Comparison of ENCODE assay signal across 8 cellular contexts in the genomic region with DNA sequence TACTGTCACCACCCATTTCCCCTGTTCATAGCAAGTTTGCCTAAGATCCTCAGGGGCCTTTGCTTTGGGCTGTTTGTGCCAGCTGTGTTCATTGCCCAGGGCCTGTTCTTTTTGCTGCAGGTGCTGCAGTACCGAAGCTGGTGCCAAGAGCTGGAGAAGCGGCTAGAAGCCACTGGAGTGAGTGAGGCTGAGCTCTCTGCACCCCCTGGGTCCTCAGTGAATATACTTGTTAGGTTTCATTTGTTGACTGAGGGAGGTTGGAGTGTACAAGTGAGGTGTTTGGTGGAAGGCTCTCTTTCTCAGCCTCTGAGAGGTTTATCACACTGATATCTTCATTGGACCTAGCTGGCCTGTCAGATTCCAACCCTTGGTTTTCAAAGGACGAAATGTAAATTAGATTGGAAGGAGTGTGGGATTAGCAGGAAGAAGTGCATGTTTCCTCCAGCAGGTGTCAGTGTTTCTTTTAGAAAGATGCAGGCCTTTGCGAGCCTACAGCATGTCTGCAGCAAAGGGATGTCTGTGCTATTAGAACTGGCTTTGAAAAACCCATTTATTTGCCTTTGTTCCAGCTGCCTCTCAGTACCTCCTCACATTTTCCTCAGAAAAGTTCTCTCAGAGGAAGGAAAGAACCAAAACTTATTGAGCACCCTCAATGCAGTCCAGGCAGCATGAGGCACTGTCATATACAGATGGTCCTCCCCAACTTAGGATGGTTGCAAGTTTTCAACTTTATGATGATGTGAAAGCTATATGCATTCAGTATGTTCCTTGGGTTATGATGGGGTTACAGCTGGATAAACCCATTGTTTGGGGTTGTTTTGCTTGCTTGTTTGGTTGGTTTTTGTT. TPM values are rescaled to one million over a fixed set of nuclear protein-coding genes. Genes with fewer than 3 reads are reported as not detected.
A peak's percentile ranks its signal among the peaks of the same experiment; 100 is the strongest.
DNase-seq lines count a peak whose midpoint lies in the region; ATAC-seq and TF ChIP-seq lines count a peak whose summit lies in the region.

No MANE protein-coding gene starts in this region.

- H3K27me3 Mint-ChIP-seq in neural crest cell (ENCODE audit: low read depth) = no peaks in the 10 kb centered on the region

- no peak overlapping the region for H2BK15ac ChIP-seq in IMR-90 (ENCODE audit: low read depth, low read length)

- peaks cover 7% of the 10 kb centered on the region; the same call in 1 of the 2 replicates for H4K20me1 ChIP-seq in IMR-90 (ENCODE audit: insufficient read depth, low read length)
- no peaks in the 10 kb centered on the region for H4K20me1 ChIP-seq in OCI-LY3 (ENCODE audit: insufficient read depth, low read length)

- BruUV-seq in IMR-90 (replicated peaks; lab: Mats Ljungman, UMichigan) = no TSS peak

- CTCF ChIA-PET in IMR-90 (lab: Yijun Ruan, JAX) = interaction anchor here (0.5 to 1.6 kb wide), 6 partner anchors 9 to 529 kb away, joined by 3 to 5 read pairs (median 4); a partner anchor contains a TSS

- no peak overlapping the region for H4K5ac ChIP-seq in IMR-90 (ENCODE audit: low read depth, low read length)

- peak overlapping the region; percentile 58 for H3K4me3 Mint-ChIP-seq in neural crest cell

- no peak overlapping the region for H4K91ac ChIP-seq in IMR-90 (ENCODE audit: insufficient read depth, low read depth, low read length)

- ATAC-seq in IMR-90 (ENCODE audit: low read depth) = peak; percentile 86
- peak; percentile 87 for ATAC-seq in upper lobe of right lung
- ATAC-seq in GM18909 (IDR thresholded peaks at IDR 0.05; ENCODE audit: poor library complexity, unreplicated experiment) = no peak

- H3K4me3 ChIP-seq in IMR-90 (ENCODE audit: insufficient read depth, low read depth, low read length) = no peak overlapping the region
- no peak overlapping the region for H3K4me3 ChIP-seq in OCI-LY3 (ENCODE audit: low read length)
- H3K4me3 ChIP-seq in upper lobe of right lung = no peak overlapping the region

- peak; percentile 47 for DNase-seq in DMS114 treated with DMSO at 0.1 percent for 48 hours (lab: John Stamatoyannopoulos, UW; ENCODE audit: unreplicated experiment)
- DNase-seq in IMR-90 = peak; percentile 71
- DNase-seq in activated T-cell treated with anti-CD3 and anti-CD28 coated beads for 48 hours (ENCODE audit: low read depth) = peak; percentile 21
- DNase-seq in fibroblast of peridontal ligament (ENCODE audit: extremely low read depth) = peak; percentile 79
- DNase-seq in neural crest cell (ENCODE audit: low read depth, low spot score) = peak; percentile 69
- DNase-seq in upper lobe of right lung = no peak

- H2AK5ac ChIP-seq in IMR-90 (ENCODE audit: low read depth, low read length) = no peak overlapping the region

- no peak overlapping the region for H3K23ac ChIP-seq in IMR-90 (ENCODE audit: low read depth, low read length)

- H3K18ac ChIP-seq in IMR-90 (ENCODE audit: low read depth, low read length) = no peak overlapping the region

- 14% methylated on average over 1 of the region's 4 CpGs; no CpG with 5 or more reads in 1 of the 2 experiments for WGBS in IMR-90 (ENCODE audit: extremely low coverage in 2 of 2, insufficient read length in 1 of 2), 2 experiments

- TF ChIP-seq RAD21 in IMR-90 (IDR thresholded peaks at IDR 0.05; ENCODE audit: low read length) = peak; percentile 72

- H3K56ac ChIP-seq in IMR-90 (ENCODE audit: extremely low read depth, insufficient read depth, low read length) = no peak overlapping the region

- H2BK5ac ChIP-seq in IMR-90 (ENCODE audit: low read depth, low read length, poor library complexity, severe bottlenecking) = no peak overlapping the region

- dilution Hi-C loops in IMR-90 (cut with HindIII; ENCODE audit: low sequenced_read_pairs, unreplicated experiment) = no loop called here

- H3K14ac ChIP-seq in IMR-90 (replicated peaks; ENCODE audit: low read depth, low read length) = no peak overlapping the region

- H3K79me2 ChIP-seq in OCI-LY3 (ENCODE audit: low read length) = no peaks in the 10 kb centered on the region

- H3K4me2 ChIP-seq in IMR-90 (ENCODE audit: low read depth, low read length) (no peak overlapping the region), OCI-LY3 (ENCODE audit: low read length) (no peak overlapping the region)

- H2AFZ ChIP-seq in IMR-90 (replicated peaks; ENCODE audit: low read length, poor library complexity) = no peak overlapping the region
- no peak overlapping the region for H2AFZ ChIP-seq in OCI-LY3 (ENCODE audit: low read depth, low read length)

- H3K79me1 ChIP-seq in IMR-90 (ENCODE audit: low read depth in 1 of 2, low read length in 2 of 2) = peaks cover 2 to 20% of the 10 kb centered on the region in 2 experiments

- H3K4me1 ChIP-seq in IMR-90 (ENCODE audit: control insufficient read depth, insufficient read depth, low read length) (peaks cover 13% of the 10 kb centered on the region), OCI-LY3 (ENCODE audit: low read length) (peaks cover 8% of the 10 kb centered on the region), upper lobe of right lung (no peaks in the 10 kb centered on the region)

- H3K27me3 ChIP-seq in IMR-90 (ENCODE audit: control insufficient read depth, insufficient read depth, low read length) (no peaks in the 10 kb centered on the region), OCI-LY3 (ENCODE audit: low read depth, low read length) (no peaks in the 10 kb centered on the region), upper lobe of right lung (no peaks in the 10 kb centered on the region)

- TF ChIP-seq CTCF in IMR-90 (conservative IDR thresholded peaks at IDR 0.05; ENCODE audit: low read depth, low read length) (peak; percentile 75), OCI-LY3 (IDR thresholded peaks at IDR 0.05; ENCODE audit: low read depth, low read length) (peak; percentile 93), neural crest cell (conservative IDR thresholded peaks at IDR 0.05) (peak; percentile 85), upper lobe of right lung (IDR thresholded peaks at IDR 0.05) (peak; percentile 79)

- in situ Hi-C loops in IMR-90 (cut with MboI; ENCODE audit: low sequenced_read_pairs) = no loop called here

- intact Hi-C loops in IMR-90 (cut with micrococcal nuclease) = no loop called here
- intact Hi-C loops in upper lobe of right lung (cut with DNase I) = no loop called here

- H3K27ac Mint-ChIP-seq in neural crest cell (ENCODE audit: unreplicated experiment) = no peak overlapping the region

- peaks cover 7% of the 10 kb centered on the region for H3K9me1 ChIP-seq in IMR-90 (ENCODE audit: insufficient read depth, low read length)

- no peak for TF ChIP-seq POLR2A in IMR-90 (IDR thresholded peaks at IDR 0.05; ENCODE audit: low read depth, low read length)

- H3K27ac ChIP-seq in IMR-90 (ENCODE audit: insufficient read depth, low read length) = no peak overlapping the region
- H3K27ac ChIP-seq in OCI-LY3 (ENCODE audit: low read length) = no peak overlapping the region
- no peak overlapping the region for H3K27ac ChIP-seq in upper lobe of right lung

- H4K8ac ChIP-seq in IMR-90 (ENCODE audit: low read depth in 2 of 2, low read length in 2 of 2) = no peak overlapping the region

- H3K9ac ChIP-seq in IMR-90 (ENCODE audit: low read depth, low read length) = no peak overlapping the region
- no peak overlapping the region for H3K9ac ChIP-seq in OCI-LY3 (ENCODE audit: low read length)

- H3K9me3 ChIP-seq in IMR-90 (ENCODE audit: control insufficient read depth, insufficient read depth, low read length) = no peaks in the 10 kb centered on the region
- H3K9me3 ChIP-seq in OCI-LY3 (ENCODE audit: insufficient read depth, low read length) = no peaks in the 10 kb centered on the region
- H3K9me3 ChIP-seq in upper lobe of right lung = no peaks in the 10 kb centered on the region

- H3K36me3 ChIP-seq in IMR-90 (ENCODE audit: control insufficient read depth, insufficient read depth, low read length) (peaks cover 33% of the 10 kb centered on the region), OCI-LY3 (replicated peaks; ENCODE audit: low read depth, low read length) (peaks cover 43% of the 10 kb centered on the region), upper lobe of right lung (peaks cover 35% of the 10 kb centered on the region)

- H3K4ac ChIP-seq in IMR-90 (ENCODE audit: low read depth, low read length) = no peak overlapping the region

- no peak overlapping the region for H2BK120ac ChIP-seq in IMR-90 (ENCODE audit: low read depth, low read length)

- H3K36me3 Mint-ChIP-seq in neural crest cell (ENCODE audit: low read depth) = peaks cover 8% of the 10 kb centered on the region

- H2AK9ac ChIP-seq in IMR-90 (replicated peaks; ENCODE audit: low read depth, low read length, poor library complexity) = no peak overlapping the region

- H2BK20ac ChIP-seq in IMR-90 (ENCODE audit: low read depth, low read length) = no peak overlapping the region

- H3K4me1 Mint-ChIP-seq in neural crest cell = peaks cover 26% of the 10 kb centered on the region

- H3K9me3 Mint-ChIP-seq in neural crest cell = no peaks in the 10 kb centered on the region

- POLR2A ChIA-PET in IMR-90 (lab: Charles Lee; ENCODE audit: unreplicated experiment) = no interaction called here

TF ChIP-seq in IMR-90, 13 proteins besides CTCF, POLR2A, EP300 and RAD21:
- TF ChIP-seq, protein P1, sequence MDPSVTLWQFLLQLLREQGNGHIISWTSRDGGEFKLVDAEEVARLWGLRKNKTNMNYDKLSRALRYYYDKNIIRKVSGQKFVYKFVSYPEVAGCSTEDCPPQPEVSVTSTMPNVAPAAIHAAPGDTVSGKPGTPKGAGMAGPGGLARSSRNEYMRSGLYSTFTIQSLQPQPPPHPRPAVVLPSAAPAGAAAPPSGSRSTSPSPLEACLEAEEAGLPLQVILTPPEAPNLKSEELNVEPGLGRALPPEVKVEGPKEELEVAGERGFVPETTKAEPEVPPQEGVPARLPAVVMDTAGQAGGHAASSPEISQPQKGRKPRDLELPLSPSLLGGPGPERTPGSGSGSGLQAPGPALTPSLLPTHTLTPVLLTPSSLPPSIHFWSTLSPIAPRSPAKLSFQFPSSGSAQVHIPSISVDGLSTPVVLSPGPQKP (IDR thresholded peaks at IDR 0.05; ENCODE audit: borderline replicate concordance, low read depth, low read length) = no peak
- TF ChIP-seq SMC3 (IDR thresholded peaks at IDR 0.05; ENCODE audit: low read depth, low read length) = peak; percentile 50

RNA-seq across cellular contexts. Expression of a gene that starts 8.3 kb away (rescaled TPM):
- total RNA-seq in IMR-90 (2012; rRNA removed) (35.1 and 38.3 TPM in 2 replicates), neural crest cell (64.5 and 67.7 TPM in 2 replicates), upper lobe of right lung (21.7 TPM)
- polyA plus RNA-seq in IMR-90 (2012; rRNA removed) = 22.7 and 23.9 TPM in 2 replicates
- 8.2 and 10.3 TPM in 2 replicates for polyA plus RNA-seq in IMR-90 (2012; cell fraction: cytosol; rRNA removed)
- 24.6 and 37.5 TPM in 2 replicates for polyA plus RNA-seq in IMR-90 (2012; cell fraction: nucleus; rRNA removed; ENCODE audit: low replicate concordance)

RNA-seq across cellular contexts. Expression of a gene that starts 25.6 kb away (rescaled TPM):
- 27.5 and 32.6 TPM in 2 replicates for total RNA-seq in IMR-90 (2012; rRNA removed)
- polyA plus RNA-seq in IMR-90 (2012; rRNA removed) = 24.6 and 28.2 TPM in 2 replicates
- polyA plus RNA-seq in IMR-90 (2012; cell fraction: cytosol; rRNA removed) = 22.5 and 55.7 TPM in 2 replicates
- 11.2 and 17.2 TPM in 2 replicates for polyA plus RNA-seq in IMR-90 (2012; cell fraction: nucleus; rRNA removed; ENCODE audit: low replicate concordance)
- 0.14 TPM in 1 of 2 replicates, not detected in the other for total RNA-seq in neural crest cell
- 4.1 TPM for total RNA-seq in upper lobe of right lung

RNA-seq across cellular contexts. Expression of a gene that starts 51.9 kb away (rescaled TPM):
- 28.7 and 30.8 TPM in 2 replicates for total RNA-seq in IMR-90 (2012; rRNA removed)
- polyA plus RNA-seq in IMR-90 (2012; rRNA removed) = 35.6 and 36.4 TPM in 2 replicates
- 20.8 and 26.6 TPM in 2 replicates for polyA plus RNA-seq in IMR-90 (2012; cell fraction: cytosol; rRNA removed)
- 45.7 and 102 TPM in 2 replicates for polyA plus RNA-seq in IMR-90 (2012; cell fraction: nucleus; rRNA removed; ENCODE audit: low replicate concordance)
- 58.4 and 67.0 TPM in 2 replicates for total RNA-seq in neural crest cell
- total RNA-seq in upper lobe of right lung = 40.7 TPM
